ENCODE assay signal across 22 cellular contexts in the genomic region with DNA sequence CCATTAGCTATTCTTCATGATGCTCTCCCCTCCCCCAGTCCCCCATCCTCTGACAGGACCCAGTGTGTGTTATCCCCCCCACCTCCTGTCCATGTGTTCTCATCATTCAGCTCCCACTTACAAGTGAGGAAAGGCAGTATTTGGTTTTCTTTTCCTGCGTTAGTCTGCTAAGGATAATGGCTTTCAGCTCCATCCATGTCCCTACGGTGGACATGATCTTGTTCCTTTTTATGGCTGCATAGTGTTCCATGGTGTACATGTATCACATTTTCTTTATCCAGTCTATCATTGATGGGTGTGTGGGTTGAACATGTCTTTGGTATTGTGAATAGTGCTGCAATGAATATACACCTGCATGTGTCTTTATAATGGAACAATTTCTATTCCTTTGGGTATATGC.
"Had no signal": no experiment of that assay in that cellular context is flagged by ENCODE, and none has a peak within 500 bp of the region (broad histone marks: within the 10 kb centered on the region; RNA-seq: fewer than 3 reads in every experiment).

No MANE protein-coding gene starts in this region.

- H3K4me3 ChIP-seq: coronary artery, dorsolateral prefrontal cortex, esophagus muscularis mucosa, gastroesophageal sphincter, heart left ventricle, hepatocyte, left lung, lower lobe of right lung, mucosa of descending colon had no signal

- FAIRE-seq: colon, endothelial cell of umbilical vein, frontal cortex, islet of Langerhans, keratinocyte had no signal

- H3K27ac ChIP-seq: coronary artery, dorsolateral prefrontal cortex, esophagus muscularis mucosa, foreskin keratinocyte, gastroesophageal sphincter, heart left ventricle, hepatocyte, left lung, lower lobe of right lung had no signal

- H3K4me1 ChIP-seq: esophagus muscularis mucosa, foreskin keratinocyte, gastroesophageal sphincter, heart left ventricle, left lung, lower lobe of right lung had no signal

- H3K27me3 ChIP-seq: dorsolateral prefrontal cortex, esophagus muscularis mucosa, foreskin keratinocyte, gastroesophageal sphincter, heart left ventricle, hepatocyte, left lung had no signal

- H3K4me2 ChIP-seq: hepatocyte had no signal

- H3K79me2 ChIP-seq: hepatocyte had no signal

- H3K4me3 Mint-ChIP-seq: mesothelial cell of epicardium had no signal

- DNase-seq: dermis blood vessel endothelial cell; dorsolateral prefrontal cortex; effector CD4-positive, alpha-beta T cell; effector memory CD4-positive, alpha-beta T cell; foreskin keratinocyte; heart left ventricle; left cardiac atrium; left lung; left ventricle myocardium superior; lower lobe of right lung; mesenchymal stem cell; mucosa of descending colon had no signal

- H3K36me3 ChIP-seq: esophagus muscularis mucosa, gastroesophageal sphincter, heart left ventricle, left lung, lower lobe of right lung had no signal

- ATAC-seq: foreskin keratinocyte, gastroesophageal sphincter, heart left ventricle, left cardiac atrium, left lung, left ventricle myocardium superior, lower lobe of right lung, mucosa of descending colon had no signal

- H2AFZ ChIP-seq: hepatocyte had no signal

- H3K9me3 ChIP-seq: esophagus muscularis mucosa, gastroesophageal sphincter, heart left ventricle, lower lobe of right lung, mucosa of descending colon had no signal
